In genomic region chr4:141501395-141501794, GRCh38 we compare ENCODE assay signal across 17 cellular contexts.
"Had no signal": no experiment of that assay in that cellular context is flagged by ENCODE, and none has a peak within 500 bp of the region (broad histone marks: within the 10 kb centered on the region; RNA-seq: fewer than 3 reads in every experiment).

No MANE protein-coding gene starts in this region.

- H3K36me3 ChIP-seq: neural progenitor cell, ovary, transverse colon, vagina had no signal

- DNase-seq: activated CD4-positive, alpha-beta T cell treated with anti-CD3 and anti-CD28 coated beads, Interleukin-2, amount 10 ng/mL, durations not matched to agents 7 days and 5 days; activated CD8-positive, alpha-beta memory T cell treated with anti-CD3 and anti-CD28 coated beads, Interleukin-2, amount 50 U/mL, for 48 hours; activated naive CD8-positive, alpha-beta T cell treated with anti-CD3 and anti-CD28 coated beads for 36 hours; islet precursor cell; mammary epithelial cell; naive B cell; ovary; stimulated activated CD4-positive, alpha-beta T cell treated with anti-CD3 and anti-CD28 coated beads, Interleukin-15, amount 100 ng/mL, for 24 hours; stimulated activated CD4-positive, alpha-beta T cell treated with anti-CD3 and anti-CD28 coated beads, Interleukin-4, amount 100 ng/mL, for 1 hour; stimulated activated naive B cell treated with anti-CD40 and anti-IgM and Interleukin-4, amounts not matched to agents 10 μg/mL and 1 μg/mL and 100 μg/mL, for 72 hours; substantia nigra; T-cell; T-helper 9 cell; transverse colon had no signal

- H3K9me3 ChIP-seq: ovary, transverse colon, vagina had no signal

- H3K4me3 ChIP-seq: neural progenitor cell, ovary, transverse colon, vagina had no signal

- H3K4me1 ChIP-seq: neural progenitor cell, vagina had no signal

- H3K27me3 ChIP-seq: neural progenitor cell, ovary, transverse colon, vagina had no signal

- ATAC-seq: esophagus mucosa; stimulated activated naive B cell treated with anti-CD40 and anti-IgM and Interleukin-4, amounts not matched to agents 10 μg/mL and 1 μg/mL and 100 μg/mL, for 72 hours; T-cell had no signal

- H3K27ac ChIP-seq: neural progenitor cell, ovary, transverse colon, vagina had no signal
